21 cellular contexts compared by ENCODE assay signal in genomic region chr12:84136862-84137367, GRCh38.
A peak's percentile ranks its signal among the peaks of the same experiment; 100 is the strongest.
DNase-seq lines count a peak whose midpoint lies in the region; ATAC-seq and TF ChIP-seq lines count a peak whose summit lies in the region.
"Had no signal": no experiment of that assay in that cellular context is flagged by ENCODE, and none has a peak within 500 bp of the region (broad histone marks: within the 10 kb centered on the region; RNA-seq: fewer than 3 reads in every experiment).

No MANE protein-coding gene starts in this region.

- WGBS in mesendoderm (ENCODE audit: extremely low coverage, insufficient coverage, low lambda C conversion rate) = no CpG with 5 or more reads among the region's 4 CpGs

- H2BK120ac ChIP-seq in mesendoderm (ENCODE audit: low read depth, low read length) = no peak overlapping the region

- TF ChIP-seq CTCF in astrocyte of the spinal cord (IDR thresholded peaks at IDR 0.05; ENCODE audit: low read depth, low read length) (no peak), foreskin fibroblast (IDR thresholded peaks at IDR 0.05; ENCODE audit: low read depth, low read length) (no peak)

- no peak overlapping the region for H3K18ac ChIP-seq in mesendoderm (ENCODE audit: low read length)

- no peaks in the 10 kb centered on the region for H3K4me1 ChIP-seq in mesendoderm (ENCODE audit: control insufficient read depth, low read depth, low read length)
- H3K4me1 ChIP-seq: gastroesophageal sphincter, vagina had no signal

- no peak overlapping the region for H2BK5ac ChIP-seq in mesendoderm (ENCODE audit: low read length)

- no peak overlapping the region for H3K9ac ChIP-seq in mesendoderm (ENCODE audit: low read length)

- H3K27me3 ChIP-seq in mesendoderm (ENCODE audit: insufficient read depth, low read length, poor library complexity) = no peaks in the 10 kb centered on the region
- H3K27me3 ChIP-seq: cardiac muscle cell, gastroesophageal sphincter, vagina had no signal

- H3K79me1 ChIP-seq in mesendoderm (ENCODE audit: low read length) = no peaks in the 10 kb centered on the region

- H3K56ac ChIP-seq in mesendoderm (ENCODE audit: low read length) = no peak overlapping the region

- ATAC-seq in GM21825 (IDR thresholded peaks at IDR 0.05; ENCODE audit: unreplicated experiment) = no peak
- ATAC-seq: activated T-cell treated with anti-CD3 and anti-CD28 coated beads, Interleukin-2, amount 50 U/mL, for 72 hours; gastroesophageal sphincter; left ventricle myocardium superior had no signal

- H3K79me2 ChIP-seq in mesendoderm (ENCODE audit: control insufficient read depth, insufficient read depth, low read length) = no peaks in the 10 kb centered on the region

- no peak overlapping the region for H3K4ac ChIP-seq in mesendoderm (ENCODE audit: low read depth, low read length)

- H4K8ac ChIP-seq in mesendoderm (ENCODE audit: low read depth, low read length) = no peak overlapping the region

- H2BK15ac ChIP-seq in mesendoderm (replicated peaks; ENCODE audit: low read depth) = no peak overlapping the region

- no peak overlapping the region for H3K27ac ChIP-seq in mesendoderm (ENCODE audit: low read depth, low read length)
- H3K27ac ChIP-seq: cardiac muscle cell, gastroesophageal sphincter, vagina, VCaP had no signal

- H3K23ac ChIP-seq in mesendoderm (ENCODE audit: low read length) = no peak overlapping the region

- H3K4me3 ChIP-seq in astrocyte of the spinal cord (ENCODE audit: low read depth, low read length) = no peak overlapping the region
- no peak overlapping the region for H3K4me3 ChIP-seq in foreskin fibroblast (ENCODE audit: low read depth in 1 of 2, low read length in 2 of 2)
- H3K4me3 ChIP-seq in mesendoderm (ENCODE audit: low read length) = no peak overlapping the region
- H3K4me3 ChIP-seq: cardiac muscle cell, gastroesophageal sphincter, vagina had no signal

- no peak overlapping the region for H2AK5ac ChIP-seq in mesendoderm (ENCODE audit: low read length)

- H3K36me3 ChIP-seq in mesendoderm (ENCODE audit: control insufficient read depth, insufficient read depth, low read length) = no peaks in the 10 kb centered on the region
- H3K36me3 ChIP-seq: cardiac muscle cell, gastroesophageal sphincter, vagina had no signal

- in situ Hi-C loops in astrocyte of the spinal cord (cut with HindIII; ENCODE audit: low sequenced_read_pairs) = no loop called here

- DNase-seq in EH (ENCODE audit: low read depth) (peak; percentile 67), NCI-H748 (lab: John Stamatoyannopoulos, UW; ENCODE audit: unreplicated experiment) (peak; percentile 41), astrocyte of the spinal cord (ENCODE audit: low read depth, low spot score) (peak; percentile 21), foreskin fibroblast (peak; percentile 57 to 77), retina (no peak), mesendoderm (no peak)
- DNase-seq in activated naive CD4-positive, alpha-beta T cell (lab: John Stamatoyannopoulos, UW) = no peak
- DNase-seq: activated CD4-positive, alpha-beta memory T cell treated with anti-CD3 and anti-CD28 coated beads for 36 hours; activated naive CD8-positive, alpha-beta T cell treated with anti-CD3 and anti-CD28 coated beads for 36 hours; activated T-cell treated with anti-CD3 and anti-CD28 coated beads, Interleukin-2, amount 50 U/mL, for 72 hours; CD8-positive, alpha-beta memory T cell; effector CD8-positive, alpha-beta T cell; left ventricle myocardium superior; NCI-H2029 treated with DMSO at 0.1 percent for 48 hours; NCI-H774; stimulated activated CD4-positive, alpha-beta T cell treated with anti-CD3 and anti-CD28 coated beads, Interleukin-4, amount 100 ng/mL, for 1 hour had no signal

- no peak overlapping the region for H3K4me2 ChIP-seq in mesendoderm (ENCODE audit: low read length)

- no peak overlapping the region for H4K5ac ChIP-seq in mesendoderm (ENCODE audit: low read length)

Comparison
In these comparisons a context has a peak if more than half of its experiments do, and no peak if none do; other contexts are left out.
1. DNase-seq: peak in EH (single experiment), NCI-H748 (single experiment), astrocyte of the spinal cord (single experiment) and foreskin fibroblast (2 of 2); none in activated naive CD4-positive, alpha-beta T cell (0 of 4), retina (single experiment) and mesendoderm (single experiment).